In the genomic region with DNA sequence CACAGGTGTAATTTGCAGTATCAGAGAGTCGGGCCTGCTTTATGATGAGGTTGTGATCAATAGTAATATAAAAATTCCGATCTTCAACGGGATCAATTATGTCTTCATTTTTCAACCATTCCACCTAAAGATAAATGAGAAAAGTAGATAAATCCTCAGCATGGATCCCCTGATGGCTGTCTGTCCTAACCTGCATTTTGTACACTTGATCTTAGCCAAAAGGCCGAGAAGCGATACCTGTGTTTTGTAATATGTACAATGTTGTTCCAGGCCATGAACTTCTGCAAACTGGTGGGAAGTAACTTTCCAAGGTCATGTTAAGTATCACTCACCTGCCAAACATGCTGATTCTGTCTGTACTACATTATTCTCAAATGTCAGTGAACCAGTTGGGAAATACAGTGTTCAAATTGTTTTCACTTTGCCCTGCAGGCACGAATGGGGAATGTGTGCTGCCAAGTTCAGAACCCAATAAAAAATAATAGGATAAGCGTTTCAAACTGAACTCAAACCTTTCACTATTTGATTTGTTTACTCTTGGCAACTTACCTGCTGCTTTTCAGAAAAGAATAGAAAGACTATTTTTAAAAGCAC, we compare ENCODE assay signal across 17 cellular contexts.
DNase-seq lines count a peak whose midpoint lies in the region; ATAC-seq and TF ChIP-seq lines count a peak whose summit lies in the region.
"Had no signal": no experiment of that assay in that cellular context is flagged by ENCODE, and none has a peak within 500 bp of the region (broad histone marks: within the 10 kb centered on the region; RNA-seq: fewer than 3 reads in every experiment).

No MANE protein-coding gene starts in this region.

- H3K4ac ChIP-seq in mesenchymal stem cell (ENCODE audit: low read depth in 1 of 2, low read length in 2 of 2), result no peak overlapping the region
- no peak overlapping the region for H3K4ac ChIP-seq in neuronal stem cell (ENCODE audit: low read length)

- H3K27me3 Mint-ChIP-seq in Calu3 (ENCODE audit: unreplicated experiment), result no peaks in the 10 kb centered on the region
- H3K27me3 Mint-ChIP-seq: activated CD8-positive, alpha-beta memory T cell treated with anti-CD3 and anti-CD28 coated beads, Interleukin-2, amount 10 ng/mL, durations not matched to agents 7 days and 5 days; naive B cell had no signal

- peak; percentile 37 for DNase-seq in Calu3
- peak; percentile 32 for DNase-seq in NCI-H2081 treated with DMSO at 0.1 percent for 48 hours (lab: John Stamatoyannopoulos, UW)
- DNase-seq in body of pancreas, result no peak
- DNase-seq in lower lobe of right lung, result no peak
- no peak for DNase-seq in NCI-H1694 (lab: John Stamatoyannopoulos, UW)
- DNase-seq in mesenchymal stem cell, result no peak
- DNase-seq in stimulated activated naive CD4-positive, alpha-beta T cell (lab: John Stamatoyannopoulos, UW), result no peak
- DNase-seq in neuronal stem cell (ENCODE audit: low spot score), result no peak
- DNase-seq: activated CD8-positive, alpha-beta memory T cell treated with anti-CD3 and anti-CD28 coated beads, Interleukin-2, amount 10 ng/mL, durations not matched to agents 7 days and 5 days; activated gamma-delta T cell treated with Interleukin-2 at 50 U/mL for 16 hours; naive B cell; NCI-H146; posterior cingulate gyrus; stimulated activated CD4-positive, alpha-beta T cell treated with anti-CD3 and anti-CD28 coated beads, Interleukin-12 subunit alpha, Interleukin-12 subunit beta, amount 100 ng/mL, for 4 hours; stimulated activated naive CD4-positive, alpha-beta T cell treated with Interleukin-2 at 50 U/mL for 16 hours had no signal

- H2BK12ac ChIP-seq in mesenchymal stem cell (ENCODE audit: low read length in 2 of 2) (no peak overlapping the region), neuronal stem cell (ENCODE audit: low read length) (no peak overlapping the region)

- H3K79me1 ChIP-seq in mesenchymal stem cell (replicated peaks; ENCODE audit: low read length, poor library complexity, severe bottlenecking) (no peaks in the 10 kb centered on the region), neuronal stem cell (ENCODE audit: low read depth, low read length) (no peaks in the 10 kb centered on the region)

- H2BK120ac ChIP-seq in mesenchymal stem cell (ENCODE audit: low read depth, low read length) (no peak overlapping the region), neuronal stem cell (ENCODE audit: low read depth, low read length) (no peak overlapping the region)

- H3K9me3 ChIP-seq in body of pancreas (no peaks in the 10 kb centered on the region), lower lobe of right lung (no peaks in the 10 kb centered on the region), mesenchymal stem cell (ENCODE audit: control insufficient read depth, low read length) (no peaks in the 10 kb centered on the region), neuronal stem cell (replicated peaks in 1 of 2; ENCODE audit: control insufficient read depth in 2 of 2, insufficient read depth in 1 of 2, low read depth in 1 of 2, low read length in 2 of 2) (no peaks in the 10 kb centered on the region)
- H3K9me3 ChIP-seq: esophagus muscularis mucosa had no signal

- ATAC-seq in body of pancreas, result peak; percentile 68
- peak; percentile 48 to 51 for ATAC-seq in lower lobe of right lung
- ATAC-seq: activated CD4-positive, CD25-positive, alpha-beta regulatory T cell treated with anti-CD3 and anti-CD28 coated beads, Interleukin-2, amount 50 U/mL, for 24 hours; activated CD8-positive, alpha-beta memory T cell treated with anti-CD3 and anti-CD28 coated beads, Interleukin-2, amount 10 ng/mL, durations not matched to agents 7 days and 5 days had no signal

- H3K18ac ChIP-seq in mesenchymal stem cell (ENCODE audit: low read depth in 1 of 2, low read length in 2 of 2), result peak overlapping the region in 1 of 2 experiments; percentile 12
- H3K18ac ChIP-seq in neuronal stem cell (ENCODE audit: low read length), result no peak overlapping the region

- H3K4me2 ChIP-seq in mesenchymal stem cell (ENCODE audit: low read length, poor library complexity, severe bottlenecking) (no peak overlapping the region), neuronal stem cell (ENCODE audit: insufficient read depth, low read length, poor library complexity, severe bottlenecking) (no peak overlapping the region)

- H3K9ac ChIP-seq in mesenchymal stem cell (ENCODE audit: low read length) (no peak overlapping the region), neuronal stem cell (ENCODE audit: low read depth, low read length, poor library complexity) (no peak overlapping the region)

- H4K91ac ChIP-seq in mesenchymal stem cell (ENCODE audit: low read length) (no peak overlapping the region), neuronal stem cell (ENCODE audit: low read depth, low read length, poor library complexity) (no peak overlapping the region)

- H3K27ac Mint-ChIP-seq in Calu3 (ENCODE audit: unreplicated experiment), result no peak overlapping the region
- H3K27ac Mint-ChIP-seq: activated CD8-positive, alpha-beta memory T cell treated with anti-CD3 and anti-CD28 coated beads, Interleukin-2, amount 10 ng/mL, durations not matched to agents 7 days and 5 days; naive B cell had no signal

- H2BK5ac ChIP-seq in mesenchymal stem cell (ENCODE audit: low read depth, low read length, poor library complexity, severe bottlenecking) (no peak overlapping the region), neuronal stem cell (ENCODE audit: low read length) (no peak overlapping the region)

- TF ChIP-seq CTCF in Calu3 (IDR thresholded peaks at IDR 0.05; ENCODE audit: unreplicated experiment), result no peak
- TF ChIP-seq CTCF in body of pancreas (IDR thresholded peaks at IDR 0.05), result no peak
- TF ChIP-seq CTCF in lower lobe of right lung (IDR thresholded peaks at IDR 0.05), result no peak

- intact Hi-C loops in Calu3 (cut with micrococcal nuclease; ENCODE audit: unreplicated experiment) (no loop called here), body of pancreas (cut with DNase I) (no loop called here), lower lobe of right lung (cut with DNase I) (no loop called here)

- H3K27ac ChIP-seq in body of pancreas (no peak overlapping the region), lower lobe of right lung (no peak overlapping the region), mesenchymal stem cell (ENCODE audit: low read length, poor library complexity, severe bottlenecking) (no peak overlapping the region), neuronal stem cell (replicated peaks; ENCODE audit: low read length) (no peak overlapping the region)
- H3K27ac ChIP-seq: esophagus muscularis mucosa had no signal

- H2AK5ac ChIP-seq in mesenchymal stem cell (ENCODE audit: low read length, severe bottlenecking), result no peak overlapping the region
- no peak overlapping the region for H2AK5ac ChIP-seq in neuronal stem cell (ENCODE audit: low read depth, low read length)

- H3K14ac ChIP-seq in mesenchymal stem cell (ENCODE audit: low read length in 2 of 2) (no peak overlapping the region), neuronal stem cell (ENCODE audit: low read length) (no peak overlapping the region)

- H3K36me3 ChIP-seq in body of pancreas (replicated peaks in 1 of 2; ENCODE audit: insufficient read depth in 1 of 2, low read depth in 2 of 2) (no peaks in the 10 kb centered on the region), lower lobe of right lung (no peaks in the 10 kb centered on the region), mesenchymal stem cell (ENCODE audit: control insufficient read depth in 1 of 2, insufficient read depth in 2 of 2, low read depth in 1 of 2, low read length in 2 of 2) (no peaks in the 10 kb centered on the region), neuronal stem cell (replicated peaks in 1 of 2; ENCODE audit: control insufficient read depth in 2 of 2, insufficient read depth in 2 of 2, low read length in 2 of 2) (peaks cover 0 to 4% of the 10 kb centered on the region in 2 donors)
- H3K36me3 ChIP-seq: esophagus muscularis mucosa had no signal

- H2BK15ac ChIP-seq in mesenchymal stem cell (ENCODE audit: low read depth, poor library complexity, severe bottlenecking) (no peak overlapping the region), neuronal stem cell (ENCODE audit: low read length) (no peak overlapping the region)

- CTCF ChIA-PET in Calu3 (lab: Charles Lee), result no interaction called here

- TF ChIP-seq POLR2A in body of pancreas (IDR thresholded peaks at IDR 0.05), result no peak

- no peaks in the 10 kb centered on the region for H3K36me3 Mint-ChIP-seq in Calu3 (ENCODE audit: insufficient read depth, unreplicated experiment)
- H3K36me3 Mint-ChIP-seq: activated CD8-positive, alpha-beta memory T cell treated with anti-CD3 and anti-CD28 coated beads, Interleukin-2, amount 10 ng/mL, durations not matched to agents 7 days and 5 days; naive B cell had no signal

- H3K23ac ChIP-seq in mesenchymal stem cell (ENCODE audit: low read length in 2 of 2), result no peak overlapping the region
- no peak overlapping the region for H3K23ac ChIP-seq in neuronal stem cell (ENCODE audit: low read depth, low read length, poor library complexity)

- H3K4me3 Mint-ChIP-seq in Calu3 (ENCODE audit: low read depth, unreplicated experiment), result no peak overlapping the region
- H3K4me3 Mint-ChIP-seq: activated CD8-positive, alpha-beta memory T cell treated with anti-CD3 and anti-CD28 coated beads, Interleukin-2, amount 10 ng/mL, durations not matched to agents 7 days and 5 days; naive B cell had no signal

- no TSS peak for BruUV-seq in Calu3 (replicated peaks; lab: Mats Ljungman, UMichigan)

- H4K8ac ChIP-seq in mesenchymal stem cell (ENCODE audit: low read length) (no peak overlapping the region), neuronal stem cell (ENCODE audit: low read depth, low read length) (no peak overlapping the region)

- H3K4me1 Mint-ChIP-seq in Calu3 (ENCODE audit: low read depth, unreplicated experiment), result peaks cover 8% of the 10 kb centered on the region
- H3K4me1 Mint-ChIP-seq: naive B cell had no signal

- H3K4me1 ChIP-seq in body of pancreas (no peaks in the 10 kb centered on the region), lower lobe of right lung (no peaks in the 10 kb centered on the region), mesenchymal stem cell (ENCODE audit: control insufficient read depth, insufficient read depth, low read depth, low read length) (no peaks in the 10 kb centered on the region), neuronal stem cell (ENCODE audit: control insufficient read depth in 2 of 2, insufficient read depth in 1 of 2, low read depth in 1 of 2, low read length in 2 of 2) (peaks cover 0 to under 1% of the 10 kb centered on the region in 2 donors)
- H3K4me1 ChIP-seq: esophagus muscularis mucosa had no signal

- H3K27me3 ChIP-seq in body of pancreas (no peaks in the 10 kb centered on the region), lower lobe of right lung (ENCODE audit: low read depth) (no peaks in the 10 kb centered on the region), mesenchymal stem cell (ENCODE audit: control insufficient read depth in 1 of 2, insufficient read depth in 1 of 2, low read length in 2 of 2) (no peaks in the 10 kb centered on the region), neuronal stem cell (ENCODE audit: control insufficient read depth in 3 of 3, insufficient read depth in 3 of 3, low read depth in 1 of 3, low read length in 3 of 3) (no peaks in the 10 kb centered on the region)
- H3K27me3 ChIP-seq: esophagus muscularis mucosa had no signal

- no peaks in the 10 kb centered on the region for H3K9me3 Mint-ChIP-seq in Calu3 (ENCODE audit: low read depth, unreplicated experiment)
- H3K9me3 Mint-ChIP-seq: naive B cell had no signal

- H2AFZ ChIP-seq in mesenchymal stem cell (ENCODE audit: low read depth, low read length) (no peak overlapping the region), neuronal stem cell (ENCODE audit: low read length) (no peak overlapping the region)

- 33 to 34% methylated on average over 7 of the region's 7 CpGs for WGBS in body of pancreas, 2 donors
- WGBS in mesenchymal stem cell, result 84% methylated on average over 4 of the region's 7 CpGs
- WGBS in neuronal stem cell (ENCODE audit: extremely low coverage in 2 of 2, insufficient read length in 2 of 2, insufficient replicate concordance in 1 of 2), 2 donors, result no CpG with 5 or more reads among the region's 7 CpGs

- H3K4me3 ChIP-seq in body of pancreas, result no peak overlapping the region
- H3K4me3 ChIP-seq in lower lobe of right lung, result no peak overlapping the region
- no peak overlapping the region for H3K4me3 ChIP-seq in mesenchymal stem cell (ENCODE audit: insufficient read depth in 1 of 2, low read depth in 1 of 2, low read length in 2 of 2)
- H3K4me3 ChIP-seq in neuronal stem cell (ENCODE audit: low read length in 2 of 2), result no peak overlapping the region
- H3K4me3 ChIP-seq: esophagus muscularis mucosa had no signal

Comparison
In these comparisons a context has a peak if more than half of its experiments do, and no peak if none do; other contexts are left out.
1. DNase-seq: peak in Calu3 (single experiment) and NCI-H2081 treated with DMSO at 0.1 percent for 48 hours (single experiment); none in body of pancreas (0 of 4), lower lobe of right lung (single experiment), NCI-H1694 (single experiment), mesenchymal stem cell (single experiment), stimulated activated naive CD4-positive, alpha-beta T cell (0 of 6) and neuronal stem cell (single experiment).